17 cellular contexts compared by ENCODE assay signal in genomic region chrX:147342197-147342596, GRCh38.
A peak's percentile ranks its signal among the peaks of the same experiment; 100 is the strongest.
DNase-seq lines count a peak whose midpoint lies in the region; ATAC-seq, FAIRE-seq and TF ChIP-seq lines count a peak whose summit lies in the region.
"Had no signal": no experiment of that assay in that cellular context is flagged by ENCODE, and none has a peak within 500 bp of the region (broad histone marks: within the 10 kb centered on the region; RNA-seq: fewer than 3 reads in every experiment).

No MANE protein-coding gene starts in this region.

- no peak for TF ChIP-seq EP300 in K562 (IDR thresholded peaks at IDR 0.05; ENCODE audit: low read length)

- no peak overlapping the region for H2BK20ac ChIP-seq in IMR-90 (ENCODE audit: low read depth, low read length)

- no peak overlapping the region for H3K14ac ChIP-seq in IMR-90 (replicated peaks; ENCODE audit: low read depth, low read length)

- H3K18ac ChIP-seq in IMR-90 (ENCODE audit: low read depth, low read length), result no peak overlapping the region

- no peak overlapping the region for H2BK5ac ChIP-seq in IMR-90 (ENCODE audit: low read depth, low read length, poor library complexity, severe bottlenecking)

- H2BK120ac ChIP-seq in IMR-90 (ENCODE audit: low read depth, low read length), result no peak overlapping the region

- H3K4me1 ChIP-seq in IMR-90 (ENCODE audit: control insufficient read depth, insufficient read depth, low read length) (no peaks in the 10 kb centered on the region), K562 (replicated peaks in 1 of 2; ENCODE audit: control insufficient read depth in 2 of 2, insufficient read depth in 2 of 2, low read length in 2 of 2) (no peaks in the 10 kb centered on the region), left lung (no peaks in the 10 kb centered on the region)
- H3K4me1 ChIP-seq: BLaER1 treated with 17β-estradiol and CSF1 and Interleukin-3, amounts not matched to agents 10 nM and 100 nM had no signal

- H2BK15ac ChIP-seq in IMR-90 (ENCODE audit: low read depth, low read length), result no peak overlapping the region

- H2AFZ ChIP-seq in IMR-90 (replicated peaks; ENCODE audit: low read length, poor library complexity) (no peak overlapping the region), K562 (ENCODE audit: low read depth, low read length) (no peak overlapping the region)
- H2AFZ ChIP-seq: GM23338 had no signal

- H3K9me3 ChIP-seq in IMR-90 (ENCODE audit: control insufficient read depth, insufficient read depth, low read length) (peaks cover 2% of the 10 kb centered on the region; the same call in 1 of the 2 replicates), K562 (replicated peaks; ENCODE audit: control insufficient read depth, insufficient read depth, low read depth, low read length) (no peaks in the 10 kb centered on the region), left lung (no peaks in the 10 kb centered on the region)
- H3K9me3 ChIP-seq: BLaER1 treated with 17β-estradiol and CSF1 and Interleukin-3, amounts not matched to agents 10 nM and 100 nM had no signal

- H3K27me3 ChIP-seq in IMR-90 (ENCODE audit: control insufficient read depth, insufficient read depth, low read length), result no peaks in the 10 kb centered on the region
- H3K27me3 ChIP-seq in K562 (ENCODE audit: control insufficient read depth in 2 of 2, insufficient read depth in 2 of 2, low read length in 2 of 2), result no peaks in the 10 kb centered on the region
- no peaks in the 10 kb centered on the region for H3K27me3 ChIP-seq in left lung

- TF ChIP-seq CTCF in IMR-90 (conservative IDR thresholded peaks at IDR 0.05; ENCODE audit: low read depth, low read length), result no peak
- TF ChIP-seq CTCF in K562 (IDR thresholded peaks at IDR 0.05 in 2 of 3, conservative IDR thresholded peaks at IDR 0.05 in 1 of 3; ENCODE audit: insufficient read depth in 2 of 3, low read depth in 1 of 3, low read length in 3 of 3), result no peak
- no peak for TF ChIP-seq CTCF in left lung (IDR thresholded peaks at IDR 0.05)

- no peak overlapping the region for H3K23ac ChIP-seq in IMR-90 (ENCODE audit: low read depth, low read length)

- ATAC-seq in IMR-90 (ENCODE audit: low read depth), result no peak
- no peak for ATAC-seq in K562
- ATAC-seq in HG02970 (IDR thresholded peaks at IDR 0.05; ENCODE audit: low FRiP score, unreplicated experiment), result no peak
- no peak for ATAC-seq in left lung
- ATAC-seq: CD8-positive, alpha-beta T cell; GM23338; HCT116 had no signal

- in situ Hi-C loops in IMR-90 (cut with MboI; ENCODE audit: low sequenced_read_pairs), result no loop called here
- in situ Hi-C loops in K562 (cut with MboI), result no loop called here

- H3K56ac ChIP-seq in IMR-90 (ENCODE audit: extremely low read depth, insufficient read depth, low read length), result no peak overlapping the region

- H4K8ac ChIP-seq in IMR-90 (ENCODE audit: low read depth in 2 of 2, low read length in 2 of 2), result no peak overlapping the region

- H4K5ac ChIP-seq in IMR-90 (ENCODE audit: low read depth, low read length), result no peak overlapping the region

- FAIRE-seq in K562 (lab: Jason Lieb, UNC), result no peak
- FAIRE-seq: H54, HTR-8/SVneo had no signal

- dilution Hi-C loops in IMR-90 (cut with HindIII; ENCODE audit: low sequenced_read_pairs, unreplicated experiment), result no loop called here

- H3K4me2 ChIP-seq in IMR-90 (ENCODE audit: low read depth, low read length), result no peak overlapping the region
- no peak overlapping the region for H3K4me2 ChIP-seq in K562 (ENCODE audit: insufficient read depth, low read length)
- H3K4me2 ChIP-seq: BLaER1 treated with 17β-estradiol and CSF1 and Interleukin-3, amounts not matched to agents 10 nM and 100 nM; GM23338 had no signal

- no peak overlapping the region for H3K9ac ChIP-seq in IMR-90 (ENCODE audit: low read depth, low read length)
- no peak overlapping the region for H3K9ac ChIP-seq in K562 (ENCODE audit: insufficient read depth in 1 of 2, low read depth in 2 of 2, low read length in 2 of 2)
- H3K9ac ChIP-seq: BLaER1 treated with 17β-estradiol and CSF1 and Interleukin-3, amounts not matched to agents 10 nM and 100 nM had no signal

- intact Hi-C loops in IMR-90 (cut with micrococcal nuclease), result no loop called here
- intact Hi-C loops in K562 (cut with micrococcal nuclease), result no loop called here
- intact Hi-C loops in left lung (cut with DNase I), result no loop called here

- H4K91ac ChIP-seq in IMR-90 (ENCODE audit: insufficient read depth, low read depth, low read length), result no peak overlapping the region

- no peak overlapping the region for H2AK5ac ChIP-seq in IMR-90 (ENCODE audit: low read depth, low read length)

- H2AK9ac ChIP-seq in IMR-90 (replicated peaks; ENCODE audit: low read depth, low read length, poor library complexity), result no peak overlapping the region

- no peaks in the 10 kb centered on the region for H4K20me1 ChIP-seq in IMR-90 (ENCODE audit: insufficient read depth, low read length)
- H4K20me1 ChIP-seq in K562 (replicated peaks; ENCODE audit: control insufficient read depth, insufficient read depth, low read length), result no peaks in the 10 kb centered on the region
- H4K20me1 ChIP-seq: BLaER1 treated with 17β-estradiol and CSF1 and Interleukin-3, amounts not matched to agents 10 nM and 100 nM had no signal

- BruUV-seq in IMR-90 (replicated peaks; lab: Mats Ljungman, UMichigan) (no TSS peak), K562 (replicated peaks; lab: Mats Ljungman, UMichigan) (no TSS peak)

- CTCF ChIA-PET in IMR-90 (lab: Yijun Ruan, JAX), result interaction anchor here (0.6 kb wide), 1 partner anchor 19 kb away, joined by 3 read pairs; no protein-coding TSS in a partner anchor
- CTCF ChIA-PET in K562 (lab: Yijun Ruan, JAX; ENCODE audit: low intra/inter-chr PET ratio), result no interaction called here

- H3K9me1 ChIP-seq in IMR-90 (ENCODE audit: insufficient read depth, low read length) (no peaks in the 10 kb centered on the region), K562 (ENCODE audit: control insufficient read depth, insufficient read depth, low read length) (no peaks in the 10 kb centered on the region)

- DNase-seq in NCI-H1417 (lab: John Stamatoyannopoulos, UW) (peak in 2 of 3 experiments; percentile 5 to 23), NCI-H1417 treated with DMSO at 0.1 percent for 48 hours (lab: John Stamatoyannopoulos, UW) (no peak), IMR-90 (no peak), OCI-M1 (lab: John Stamatoyannopoulos, UW) (peak; percentile 43), K562 (ENCODE audit: extremely low read depth in 1 of 4, low spot score in 3 of 4) (no peak), left lung (no peak)
- DNase-seq: Calu3; CD8-positive, alpha-beta T cell; DMS79 treated with DMSO at 0.1 percent for 48 hours; GF-D8; HFFc6 had no signal

- POLR2A ChIA-PET in IMR-90 (lab: Charles Lee; ENCODE audit: unreplicated experiment), result no interaction called here
- POLR2A ChIA-PET in K562 (lab: Yijun Ruan, JAX), result no interaction called here

- no peak overlapping the region for H3K4ac ChIP-seq in IMR-90 (ENCODE audit: low read depth, low read length)

- no peak overlapping the region for H3K4me3 ChIP-seq in IMR-90 (ENCODE audit: insufficient read depth, low read depth, low read length)
- H3K4me3 ChIP-seq in K562, result no peak overlapping the region
- H3K4me3 ChIP-seq in left lung, result no peak overlapping the region
- H3K4me3 ChIP-seq: BLaER1 treated with 17β-estradiol and CSF1 and Interleukin-3, amounts not matched to agents 10 nM and 100 nM; GM23338 had no signal

- no peaks in the 10 kb centered on the region for H3K79me2 ChIP-seq in K562 (ENCODE audit: control insufficient read depth, insufficient read depth, low read length)

- no peaks in the 10 kb centered on the region for H3K36me3 ChIP-seq in IMR-90 (ENCODE audit: control insufficient read depth, insufficient read depth, low read length)
- H3K36me3 ChIP-seq in K562 (ENCODE audit: control insufficient read depth, insufficient read depth, low read length), result no peaks in the 10 kb centered on the region
- H3K36me3 ChIP-seq in left lung, result no peaks in the 10 kb centered on the region
- H3K36me3 ChIP-seq: BLaER1 treated with 17β-estradiol and CSF1 and Interleukin-3, amounts not matched to agents 10 nM and 100 nM had no signal

- TF ChIP-seq POLR2A in IMR-90 (IDR thresholded peaks at IDR 0.05; ENCODE audit: low read depth, low read length), result no peak
- no peak for TF ChIP-seq POLR2A in K562 (conservative IDR thresholded peaks at IDR 0.05)

- no peak for TF ChIP-seq RAD21 in IMR-90 (IDR thresholded peaks at IDR 0.05; ENCODE audit: low read length)
- no peak for TF ChIP-seq RAD21 in K562 (CRISPR knock-in tag; conservative IDR thresholded peaks at IDR 0.05 in 1 of 2, IDR thresholded peaks at IDR 0.05 in 1 of 2)

- H3K27ac ChIP-seq in IMR-90 (ENCODE audit: insufficient read depth, low read length), result no peak overlapping the region
- H3K27ac ChIP-seq in K562 (ENCODE audit: extremely low read depth, low read depth, low read length), result no peak overlapping the region
- no peak overlapping the region for H3K27ac ChIP-seq in left lung
- H3K27ac ChIP-seq: BLaER1 treated with 17β-estradiol and CSF1 and Interleukin-3, amounts not matched to agents 10 nM and 100 nM had no signal

- H3K79me1 ChIP-seq in IMR-90 (ENCODE audit: low read depth in 1 of 2, low read length in 2 of 2), result no peaks in the 10 kb centered on the region

TF ChIP-seq in IMR-90, 13 proteins besides CTCF, POLR2A, EP300 and RAD21:
- TF ChIP-seq ELK1 (IDR thresholded peaks at IDR 0.05; ENCODE audit: borderline replicate concordance, low read depth, low read length) (no peak), CEBPB (IDR thresholded peaks at IDR 0.05; ENCODE audit: low read depth, low read length) (peak; percentile 48), BHLHE40 (IDR thresholded peaks at IDR 0.05; ENCODE audit: low read depth, low read length) (no peak)

TF ChIP-seq in K562, 482 proteins besides CTCF, POLR2A, EP300 and RAD21 (continues in another document):
- no peak for TF ChIP-seq MLLT1 (IDR thresholded peaks at IDR 0.05)
- TF ChIP-seq ILK (tag; IDR thresholded peaks at IDR 0.05; ENCODE audit: borderline replicate concordance, low read depth), result no peak
- TF ChIP-seq RBM39 (optimal IDR thresholded peaks at IDR 0.05; ENCODE audit: low read depth, low read length), result no peak
- TF ChIP-seq SNIP1 (IDR thresholded peaks at IDR 0.05; ENCODE audit: low read depth), result no peak
- peak; percentile 83 for TF ChIP-seq NFIX (CRISPR knock-in tag; IDR thresholded peaks at IDR 0.05; ENCODE audit: low read depth)

Comparison
In these comparisons a context has a peak if more than half of its experiments do, and no peak if none do; other contexts are left out.
1. DNase-seq: peak in NCI-H1417 (2 of 3) and OCI-M1 (single experiment); none in NCI-H1417 treated with DMSO at 0.1 percent for 48 hours (single experiment), IMR-90 (single experiment), K562 (0 of 4) and left lung (0 of 2).